Comparison of ENCODE assay signal across 1 cellular context in the genomic region with DNA sequence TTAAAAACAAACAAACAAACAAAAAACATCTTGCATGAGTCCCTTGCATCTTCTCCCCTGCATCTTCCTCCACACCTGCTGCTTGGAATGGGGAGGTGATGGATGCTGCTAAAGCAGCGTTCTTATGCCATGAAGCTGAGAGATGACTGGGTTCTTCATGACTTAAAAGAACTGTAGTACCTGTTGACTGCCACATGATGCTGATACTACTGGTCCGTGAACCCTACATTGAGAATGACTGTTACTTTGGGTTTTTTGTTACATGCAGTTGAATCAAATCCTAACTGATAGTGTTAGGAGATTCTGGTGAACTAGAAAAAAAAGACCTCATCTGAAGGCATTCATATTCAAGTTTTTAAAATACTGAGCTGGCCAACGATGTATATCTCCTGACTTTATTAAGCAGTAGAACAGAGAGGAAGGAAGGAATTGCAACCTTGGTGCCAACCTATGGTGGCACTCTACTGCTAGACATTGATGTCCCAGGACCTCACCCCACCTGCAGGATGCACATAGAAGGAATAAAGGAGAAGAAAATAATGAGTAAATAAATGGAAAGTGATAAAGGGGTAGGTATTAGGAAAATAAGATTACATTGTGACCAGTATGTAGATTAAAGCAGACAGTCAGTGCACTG.
TF ChIP-seq lines count a peak whose summit lies in the region.

No MANE protein-coding gene starts in this region.

TF ChIP-seq in SK-N-SH, 30 proteins besides CTCF, POLR2A, EP300 and RAD21 (continued from another document):
- TF ChIP-seq ZBTB33 (IDR thresholded peaks at IDR 0.05; ENCODE audit: borderline replicate concordance, low read depth), result no peak
- TF ChIP-seq TAF1 (IDR thresholded peaks at IDR 0.05; ENCODE audit: borderline replicate concordance, low read depth, low read length), result no peak
- no peak for TF ChIP-seq FOXM1 (IDR thresholded peaks at IDR 0.05; ENCODE audit: low read depth)
